In genomic region chr2:102111823-102112222, GRCh38 we compare ENCODE assay signal across 23 cellular contexts. TPM values are rescaled to one million over a fixed set of nuclear protein-coding genes. Genes with fewer than 3 reads are reported as not detected.
A peak's percentile ranks its signal among the peaks of the same experiment; 100 is the strongest.
DNase-seq lines count a peak whose midpoint lies in the region; ATAC-seq, FAIRE-seq and TF ChIP-seq lines count a peak whose summit lies in the region.
"Had no signal": no experiment of that assay in that cellular context is flagged by ENCODE, and none has a peak within 500 bp of the region (broad histone marks: within the 10 kb centered on the region; RNA-seq: fewer than 3 reads in every experiment).

No MANE protein-coding gene starts in this region.

- TF ChIP-seq POLR2A in K562 (conservative IDR thresholded peaks at IDR 0.05) = no peak
- TF ChIP-seq POLR2A in HepG2 (IDR thresholded peaks at IDR 0.05; ENCODE audit: insufficient read depth in 1 of 2, low read depth in 2 of 2, low read length in 2 of 2) = no peak
- no peak for TF ChIP-seq POLR2A in thyroid gland (IDR thresholded peaks at IDR 0.05)
- TF ChIP-seq POLR2A in adrenal gland (IDR thresholded peaks at IDR 0.05) = no peak

- H3K4me2 ChIP-seq in K562 (ENCODE audit: insufficient read depth, low read length) (no peak overlapping the region), HepG2 (ENCODE audit: low read depth, low read length) (no peak overlapping the region; the same call in 1 of the 2 replicates), OCI-LY7 (ENCODE audit: low read length) (no peak overlapping the region)

- in situ Hi-C loops in K562 (cut with MboI) (no loop called here), HepG2 (cut with HindIII; ENCODE audit: extremely low pct_ligation_motif_present, low pct_unique_long_range_greater_than_20kb) (no loop called here)

- no peaks in the 10 kb centered on the region for H3K27me3 ChIP-seq in K562 (ENCODE audit: control insufficient read depth in 2 of 2, insufficient read depth in 2 of 2, low read length in 2 of 2)
- no peaks in the 10 kb centered on the region for H3K27me3 ChIP-seq in HepG2 (ENCODE audit: control insufficient read depth in 1 of 2, insufficient read depth in 2 of 2, low read length in 2 of 2)
- no peaks in the 10 kb centered on the region for H3K27me3 ChIP-seq in thyroid gland
- no peaks in the 10 kb centered on the region for H3K27me3 ChIP-seq in adrenal gland
- H3K27me3 ChIP-seq: breast epithelium, esophagus squamous epithelium, right atrium auricular region, transverse colon had no signal

- no peaks in the 10 kb centered on the region for H3K36me3 Mint-ChIP-seq in activated naive CD4-positive, alpha-beta T cell treated with anti-CD3 and anti-CD28 coated beads, Interleukin-2, amount 50 U/mL, for 24 hours
- H3K36me3 Mint-ChIP-seq: mesothelial cell of epicardium had no signal

- H3K4me1 ChIP-seq in K562 (replicated peaks in 1 of 2; ENCODE audit: control insufficient read depth in 2 of 2, insufficient read depth in 2 of 2, low read length in 2 of 2) = peaks cover 0 to 6% of the 10 kb centered on the region in 2 experiments; a peak in 3 of 5 replicates
- H3K4me1 ChIP-seq in HepG2 (ENCODE audit: insufficient read depth, low read length) = peaks cover 94% of the 10 kb centered on the region
- H3K4me1 ChIP-seq in thyroid gland = peaks cover 61 to 84% of the 10 kb centered on the region in 2 donors
- H3K4me1 ChIP-seq in OCI-LY7 (ENCODE audit: insufficient read depth, low read length, poor library complexity, severe bottlenecking) = no peaks in the 10 kb centered on the region
- peaks cover 0 to 10% of the 10 kb centered on the region in 2 donors for H3K4me1 ChIP-seq in adrenal gland (replicated peaks in 1 of 2)
- H3K4me1 ChIP-seq: breast epithelium, HAP-1, right atrium auricular region had no signal

- CTCF ChIA-PET in K562 (lab: Yijun Ruan, JAX; ENCODE audit: low intra/inter-chr PET ratio) (no interaction called here), HepG2 (lab: Yijun Ruan, JAX; ENCODE audit: low intra/inter-chr PET ratio, low total read pairs) (no interaction called here), OCI-LY7 (lab: Charles Lee; ENCODE audit: unreplicated experiment) (no interaction called here)

- intact Hi-C loops in K562 (cut with micrococcal nuclease) = no loop called here
- intact Hi-C loops in HepG2 (cut with micrococcal nuclease; ENCODE audit: unreplicated experiment) = no loop called here
- intact Hi-C loops in thyroid gland (cut with DNase I) = no loop called here
- intact Hi-C loops in OCI-LY7 (cut with micrococcal nuclease; ENCODE audit: unreplicated experiment) = no loop called here
- intact Hi-C loops in adrenal gland (cut with DNase I) = no loop called here

- peak overlapping the region; percentile 43 for H3K27ac Mint-ChIP-seq in activated naive CD4-positive, alpha-beta T cell treated with anti-CD3 and anti-CD28 coated beads, Interleukin-2, amount 50 U/mL, for 24 hours
- H3K27ac Mint-ChIP-seq: activated naive CD4-positive, alpha-beta T cell treated with anti-CD3 and anti-CD28 coated beads, Interleukin-2, amount 50 U/mL, for 72 hours; mesothelial cell of epicardium had no signal

- no TSS peak for BruUV-seq in K562 (replicated peaks; lab: Mats Ljungman, UMichigan)
- BruUV-seq in HepG2 (replicated peaks; lab: Mats Ljungman, UMichigan) = no TSS peak
- no TSS peak for BruUV-seq in OCI-LY7 (replicated peaks; lab: Mats Ljungman, UMichigan)

- no peaks in the 10 kb centered on the region for H3K9me1 ChIP-seq in K562 (ENCODE audit: control insufficient read depth, insufficient read depth, low read length)

- TF ChIP-seq RAD21 in K562 (CRISPR knock-in tag; conservative IDR thresholded peaks at IDR 0.05 in 1 of 2, IDR thresholded peaks at IDR 0.05 in 1 of 2) (no peak), HepG2 (CRISPR knock-in tag; IDR thresholded peaks at IDR 0.05) (no peak)

- H3K9me3 ChIP-seq in K562 (replicated peaks; ENCODE audit: control insufficient read depth, insufficient read depth, low read depth, low read length) (no peaks in the 10 kb centered on the region), HepG2 (ENCODE audit: low read length) (no peaks in the 10 kb centered on the region), thyroid gland (no peaks in the 10 kb centered on the region), OCI-LY7 (ENCODE audit: low read length) (no peaks in the 10 kb centered on the region), adrenal gland (replicated peaks in 1 of 3) (no peaks in the 10 kb centered on the region)
- H3K9me3 ChIP-seq: breast epithelium, esophagus squamous epithelium, HAP-1, right atrium auricular region, transverse colon had no signal

- H3K36me3 ChIP-seq in K562 (ENCODE audit: control insufficient read depth, insufficient read depth, low read length) (no peaks in the 10 kb centered on the region), HepG2 (replicated peaks in 1 of 2; ENCODE audit: control insufficient read depth in 1 of 2, insufficient read depth in 2 of 2, low read length in 2 of 2) (no peaks in the 10 kb centered on the region), thyroid gland (no peaks in the 10 kb centered on the region), OCI-LY7 (ENCODE audit: insufficient read depth, low read length) (no peaks in the 10 kb centered on the region), adrenal gland (replicated peaks in 1 of 2) (no peaks in the 10 kb centered on the region)
- H3K36me3 ChIP-seq: breast epithelium, esophagus squamous epithelium, HAP-1, right atrium auricular region, transverse colon had no signal

- H3K4me1 Mint-ChIP-seq in activated naive CD4-positive, alpha-beta T cell treated with anti-CD3 and anti-CD28 coated beads, Interleukin-2, amount 50 U/mL, for 24 hours = peaks cover 30% of the 10 kb centered on the region

- H4K20me1 ChIP-seq in K562 (replicated peaks; ENCODE audit: control insufficient read depth, insufficient read depth, low read length) (no peaks in the 10 kb centered on the region), HepG2 (ENCODE audit: insufficient read depth, low read length) (no peaks in the 10 kb centered on the region), OCI-LY7 (ENCODE audit: insufficient read depth, low read length) (no peaks in the 10 kb centered on the region)

- FAIRE-seq in K562 (lab: Jason Lieb, UNC) (no peak), HepG2 (lab: Jason Lieb, UNC) (no peak)
- FAIRE-seq: keratinocyte had no signal

- H3K27ac ChIP-seq in K562 (ENCODE audit: extremely low read depth, low read depth, low read length) (no peak overlapping the region), HepG2 (ENCODE audit: extremely low read length, insufficient read depth, low read length) (peak overlapping the region; percentile 23), thyroid gland (peak overlapping the region; percentile 49 to 82 (median 70)), OCI-LY7 (ENCODE audit: low read depth, low read length, poor library complexity, severe bottlenecking) (no peak overlapping the region), adrenal gland (no peak overlapping the region)
- H3K27ac ChIP-seq: breast epithelium, right atrium auricular region, transverse colon had no signal

- H3K9me3 Mint-ChIP-seq in activated naive CD4-positive, alpha-beta T cell treated with anti-CD3 and anti-CD28 coated beads, Interleukin-2, amount 50 U/mL, for 24 hours = no peaks in the 10 kb centered on the region
- H3K9me3 Mint-ChIP-seq: mesothelial cell of epicardium had no signal

- H3K4me3 Mint-ChIP-seq in activated naive CD4-positive, alpha-beta T cell treated with anti-CD3 and anti-CD28 coated beads, Interleukin-2, amount 50 U/mL, for 24 hours = no peak overlapping the region
- H3K4me3 Mint-ChIP-seq: mesothelial cell of epicardium had no signal

- H3K9ac ChIP-seq in K562 (ENCODE audit: insufficient read depth in 1 of 2, low read depth in 2 of 2, low read length in 2 of 2) (no peak overlapping the region), HepG2 (ENCODE audit: insufficient read depth, low read depth, low read length) (no peak overlapping the region; the same call in 1 of the 2 replicates)

- DNase-seq in activated naive CD4-positive, alpha-beta T cell treated with anti-CD3 and anti-CD28 coated beads, Interleukin-2, amount 50 U/mL, for 16 hours = no peak
- DNase-seq in K562 (ENCODE audit: extremely low read depth in 1 of 4, low spot score in 3 of 4) (no peak), HepG2 (ENCODE audit: low spot score) (peak; percentile 71), thyroid gland (peak; percentile 45 to 61), OCI-LY7 (ENCODE audit: low spot score) (no peak), adrenal gland (no peak)
- DNase-seq: activated CD4-positive, alpha-beta T cell treated with anti-CD3 and anti-CD28 coated beads for 4 hours; effector CD4-positive, alpha-beta T cell; esophagus squamous epithelium; head of caudate nucleus; MM.1S; NCI-H187; NCI-H226; stimulated activated naive CD4-positive, alpha-beta T cell treated with Interleukin-2 at 50 U/mL for 16 hours; transverse colon had no signal

- POLR2A ChIA-PET in K562 (lab: Yijun Ruan, JAX) (interaction anchor here (0.7 to 1.1 kb wide), 5 partner anchors 12 to 52 kb away, joined by 3 read pairs; no protein-coding TSS in a partner anchor), HepG2 (lab: Yijun Ruan, JAX) (interaction anchor here (1.0 to 8.2 kb wide), 2 partner anchors 31 to 78 kb away, joined by 3 to 67 read pairs; partner anchors contain the start of gene IL1R1), OCI-LY7 (lab: Charles Lee) (no interaction called here)

- peak; percentile 25; the same call in 2 of the 3 replicates for ATAC-seq in K562
- ATAC-seq in HepG2 = peak; percentile 48
- ATAC-seq in GM18867 (IDR thresholded peaks at IDR 0.05; ENCODE audit: unreplicated experiment) = no peak

- TF ChIP-seq EP300 in K562 (IDR thresholded peaks at IDR 0.05; ENCODE audit: low read length) = no peak
- TF ChIP-seq EP300 in HepG2 (IDR thresholded peaks at IDR 0.05; ENCODE audit: low read depth in 2 of 2, low read length in 2 of 2) = no peak
- TF ChIP-seq EP300 in HepG2 (CRISPR knock-in tag; IDR thresholded peaks at IDR 0.05; ENCODE audit: borderline replicate concordance) = no peak

- no peaks in the 10 kb centered on the region for H3K27me3 Mint-ChIP-seq in activated naive CD4-positive, alpha-beta T cell treated with anti-CD3 and anti-CD28 coated beads, Interleukin-2, amount 50 U/mL, for 24 hours

- H3K4me3 ChIP-seq in K562 (no peak overlapping the region), HepG2 (replicated peaks in 1 of 3; ENCODE audit: insufficient read depth in 1 of 3, low read depth in 2 of 3, low read length in 3 of 3) (no peak overlapping the region), thyroid gland (replicated peaks in 1 of 3) (no peak overlapping the region), OCI-LY7 (ENCODE audit: low read depth, low read length, poor library complexity, severe bottlenecking) (no peak overlapping the region), adrenal gland (no peak overlapping the region)
- H3K4me3 ChIP-seq: breast epithelium, esophagus squamous epithelium, HAP-1, right atrium auricular region, transverse colon had no signal

- no peaks in the 10 kb centered on the region for H3K9me2 ChIP-seq in OCI-LY7 (ENCODE audit: insufficient read depth, low read length)

- H2AFZ ChIP-seq in K562 (ENCODE audit: low read depth, low read length) (peak overlapping the region; percentile 56), HepG2 (ENCODE audit: low read length) (no peak overlapping the region), OCI-LY7 (ENCODE audit: low read length) (no peak overlapping the region)

- TF ChIP-seq CTCF in K562 (IDR thresholded peaks at IDR 0.05 in 2 of 3, conservative IDR thresholded peaks at IDR 0.05 in 1 of 3; ENCODE audit: insufficient read depth in 2 of 3, low read depth in 1 of 3, low read length in 3 of 3) = no peak
- TF ChIP-seq CTCF in HepG2 (CRISPR knock-in tag; IDR thresholded peaks at IDR 0.05) = no peak
- TF ChIP-seq CTCF in thyroid gland (IDR thresholded peaks at IDR 0.05) = no peak
- no peak for TF ChIP-seq CTCF in OCI-LY7 (conservative IDR thresholded peaks at IDR 0.05; ENCODE audit: low read length)
- TF ChIP-seq CTCF in adrenal gland (IDR thresholded peaks at IDR 0.05) = no peak

- H3K79me2 ChIP-seq in K562 (ENCODE audit: control insufficient read depth, insufficient read depth, low read length) (no peaks in the 10 kb centered on the region), HepG2 (ENCODE audit: insufficient read depth, low read length) (no peaks in the 10 kb centered on the region), OCI-LY7 (ENCODE audit: insufficient read depth, low read depth, low read length) (no peaks in the 10 kb centered on the region)

- WGBS in K562 (ENCODE audit: insufficient coverage, low coverage, missing lambda C conversion rate) = 37% methylated on average over 2 of the region's 2 CpGs
- 73% methylated on average over 2 of the region's 2 CpGs for WGBS in HepG2 (ENCODE audit: low lambda C conversion rate)
- WGBS in thyroid gland, 2 donors = 64 to 71% methylated on average over 2 of the region's 2 CpGs
- 75 to 93% (median 87%) methylated on average over 2 of the region's 2 CpGs for WGBS in adrenal gland, 4 donors

RNA-seq across cellular contexts. Expression of gene IL1R1, which starts 30.7 kb away (rescaled TPM):
- 1.9 and 3.7 TPM in 2 replicates for total RNA-seq in K562 (2011; cell fraction: chromatin; rRNA removed; ENCODE audit: low replicate concordance)
- total RNA-seq in K562 (2011; cell fraction: nucleolus; rRNA removed) = 0.83 and 0.92 TPM in 2 replicates
- 2.3 and 4.2 TPM in 2 replicates for total RNA-seq in K562 (2011; cell fraction: nucleoplasm; rRNA removed)
- total RNA-seq in K562 (2014; rRNA removed) (0.90 and 1.00 TPM in 2 replicates), K562 (2014; rRNA removed; fragmentation: Illumina TruSeq; extraction: Trizol) (1.4 and 2.2 TPM in 2 replicates), K562 (2015; rRNA removed; fragmentation: Illumina TruSeq; extraction: Trizol) (2.0 and 2.5 TPM in 2 replicates), K562 (2021) (1.6 and 2.5 TPM in 2 replicates), HepG2 (2016; rRNA removed; fragmentation: Illumina TruSeq; extraction: Trizol) (38.0 and 48.3 TPM in 2 replicates), thyroid gland (100 to 1,000 TPM in 2 of 4 donors, 10 to 100 TPM in 2; 57.6 to 220 (median 103) TPM), OCI-LY7 (2022) (not detected in 2 replicates), adrenal gland (100 to 1,000 TPM in 6 of 8 donors, 10 to 100 TPM in 2; 82.1 to 153 (median 136) TPM)
- polyA plus RNA-seq in K562 (2011; rRNA removed) (1.5 and 3.9 TPM in 2 replicates), K562 (2014; fragmentation: Illumina TruSeq; extraction: Trizol) (2.6 and 2.9 TPM in 2 replicates), K562 (2014; fragmentation: Nextera tagmentation; extraction: Ambion mirVana) (1 to 10 TPM in 1 of 2 experiments, under 1 TPM in 1; 0.81 to 1.2 TPM), K562 (2014; rRNA removed) (1.6 and 2.5 TPM in 2 replicates), HepG2 (2011; rRNA removed) (81.2 and 93.1 TPM in 2 replicates), adrenal gland (100 to 1,000 TPM in 1 of 3 donors, 10 to 100 TPM in 2; 58.7 to 122 (median 59.2) TPM)
- 1.3 and 1.6 TPM in 2 replicates for polyA plus RNA-seq in K562 (2011; cell fraction: cytosol; rRNA removed)
- polyA plus RNA-seq in K562 (2011; cell fraction: nucleus; rRNA removed) = 0.83 and 1.3 TPM in 2 replicates
- polyA plus RNA-seq in K562 (2012) = 1.7 and 2.9 TPM in 2 replicates
- polyA minus RNA-seq in K562 (2011; rRNA and poly(A)+ RNA removed) = 1.5 and 2.4 TPM in 2 replicates
- 1.1 and 3.4 TPM in 2 replicates for polyA minus RNA-seq in K562 (2011; cell fraction: cytosol; rRNA and poly(A)+ RNA removed)
- 0.78 and 0.81 TPM in 2 replicates for polyA minus RNA-seq in K562 (2011; cell fraction: nucleus; rRNA and poly(A)+ RNA removed)
- 15.9 and 21.1 TPM in 2 replicates for total RNA-seq in HepG2 (2016; cell fraction: cytosol; rRNA removed; fragmentation: Illumina TruSeq; extraction: Trizol; ENCODE audit: low read depth)
- 40.6 and 43.4 TPM in 2 replicates for total RNA-seq in HepG2 (2016; cell fraction: insoluble cytoplasmic fraction; rRNA removed; fragmentation: Illumina TruSeq; extraction: Trizol)
- total RNA-seq in HepG2 (2016; cell fraction: membrane; rRNA removed; fragmentation: Illumina TruSeq; extraction: Trizol) = 64.6 and 78.0 TPM in 2 replicates
- total RNA-seq in HepG2 (2016; cell fraction: nucleus; rRNA removed; fragmentation: Illumina TruSeq; extraction: Trizol) = 35.3 and 37.4 TPM in 2 replicates
- polyA plus RNA-seq in HepG2 (2011; cell fraction: cytosol; rRNA removed) = 67.4 and 75.1 TPM in 2 replicates
- 35.7 and 38.6 TPM in 2 replicates for polyA plus RNA-seq in HepG2 (2011; cell fraction: nucleus; rRNA removed)
- polyA plus RNA-seq in HepG2 (2012) = 30.0 and 50.4 TPM in 2 replicates
- polyA plus RNA-seq in HepG2 (2016; cell fraction: cytosol; fragmentation: Illumina TruSeq; extraction: Trizol; ENCODE audit: low read depth) = 29.7 and 33.1 TPM in 2 replicates
- polyA plus RNA-seq in HepG2 (2016; cell fraction: insoluble cytoplasmic fraction; fragmentation: Illumina TruSeq; extraction: Trizol; ENCODE audit: low read depth) = 48.4 and 48.5 TPM in 2 replicates
- polyA plus RNA-seq in HepG2 (2016; cell fraction: membrane; fragmentation: Illumina TruSeq; extraction: Trizol; ENCODE audit: low read depth) = 58.8 and 67.5 TPM in 2 replicates
- 57.0 and 61.8 TPM in 2 replicates for polyA plus RNA-seq in HepG2 (2016; cell fraction: nucleus; fragmentation: Illumina TruSeq; extraction: Trizol; ENCODE audit: insufficient read depth, low read depth)
- polyA minus RNA-seq in HepG2 (2011; rRNA and poly(A)+ RNA removed; ENCODE audit: low replicate concordance) = 1.5 and 93.0 TPM in 2 replicates
- polyA minus RNA-seq in HepG2 (2011; cell fraction: cytosol; rRNA and poly(A)+ RNA removed) = 52.1 and 62.2 TPM in 2 replicates
- polyA minus RNA-seq in HepG2 (2011; cell fraction: nucleus; rRNA and poly(A)+ RNA removed) = 50.9 and 53.8 TPM in 2 replicates
- total RNA-seq in OCI-LY7 (2014; rRNA removed; shearing (Covaris generic)) = not detected in 2 replicates

Comparison
In these comparisons a context has a peak if more than half of its experiments do, and no peak if none do; other contexts are left out.
1. DNase-seq: peak in HepG2 (single experiment) and thyroid gland (2 of 2); none in activated naive CD4-positive, alpha-beta T cell treated with anti-CD3 and anti-CD28 coated beads, Interleukin-2, amount 50 U/mL, for 16 hours (single experiment), K562 (0 of 4), OCI-LY7 (single experiment) and adrenal gland (0 of 7).
2. H3K27ac ChIP-seq: peak in HepG2 (single experiment) and thyroid gland (3 of 3); none in K562 (single experiment), OCI-LY7 (single experiment) and adrenal gland (0 of 5).